1 cellular context compared by ENCODE assay signal in the genomic region with DNA sequence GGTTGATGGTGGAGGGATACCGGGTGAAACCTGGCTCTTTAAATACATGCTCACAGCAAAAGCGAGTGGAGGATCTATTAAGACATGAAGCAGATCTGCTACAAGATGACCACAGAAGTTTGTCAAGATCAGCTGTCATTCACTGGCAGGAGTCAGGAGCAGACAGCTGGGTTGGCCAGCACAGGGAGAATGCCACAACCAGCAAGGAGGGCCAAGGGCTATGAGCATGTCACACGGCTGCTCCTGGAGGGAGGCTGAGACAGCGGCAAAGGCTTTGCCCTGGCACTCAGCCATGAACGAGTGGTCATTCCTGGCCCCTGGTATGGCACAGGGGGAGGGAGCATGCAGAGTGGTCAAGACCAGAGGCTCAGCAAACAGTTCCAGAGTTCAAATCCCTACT.
TF ChIP-seq lines count a peak whose summit lies in the region.

No MANE protein-coding gene starts in this region.

TF ChIP-seq in SK-N-SH, 30 proteins besides CTCF, POLR2A, EP300 and RAD21 (continued from another document):
- TF ChIP-seq PBX3 (IDR thresholded peaks at IDR 0.05) (no peak), GATA2 (CRISPR knock-in tag; IDR thresholded peaks at IDR 0.05) (no peak), GABPA (IDR thresholded peaks at IDR 0.05; ENCODE audit: low read depth) (no peak), MEF2A (IDR thresholded peaks at IDR 0.05; ENCODE audit: borderline replicate concordance, low read depth) (no peak), POLR2AphosphoS5 (IDR thresholded peaks at IDR 0.05; ENCODE audit: low read depth, low read length) (no peak), MXI1 (IDR thresholded peaks at IDR 0.05; ENCODE audit: low read depth, low read length) (no peak), RXRA (IDR thresholded peaks at IDR 0.05; ENCODE audit: borderline replicate concordance, low read depth) (no peak), NFIC (IDR thresholded peaks at IDR 0.05; ENCODE audit: borderline replicate concordance) (no peak), FOXJ3 (CRISPR knock-in tag; IDR thresholded peaks at IDR 0.05) (no peak), RCOR1 (IDR thresholded peaks at IDR 0.05; ENCODE audit: low read length) (no peak), FOXM1 (IDR thresholded peaks at IDR 0.05; ENCODE audit: low read depth) (no peak)
- TF ChIP-seq, protein P1, sequence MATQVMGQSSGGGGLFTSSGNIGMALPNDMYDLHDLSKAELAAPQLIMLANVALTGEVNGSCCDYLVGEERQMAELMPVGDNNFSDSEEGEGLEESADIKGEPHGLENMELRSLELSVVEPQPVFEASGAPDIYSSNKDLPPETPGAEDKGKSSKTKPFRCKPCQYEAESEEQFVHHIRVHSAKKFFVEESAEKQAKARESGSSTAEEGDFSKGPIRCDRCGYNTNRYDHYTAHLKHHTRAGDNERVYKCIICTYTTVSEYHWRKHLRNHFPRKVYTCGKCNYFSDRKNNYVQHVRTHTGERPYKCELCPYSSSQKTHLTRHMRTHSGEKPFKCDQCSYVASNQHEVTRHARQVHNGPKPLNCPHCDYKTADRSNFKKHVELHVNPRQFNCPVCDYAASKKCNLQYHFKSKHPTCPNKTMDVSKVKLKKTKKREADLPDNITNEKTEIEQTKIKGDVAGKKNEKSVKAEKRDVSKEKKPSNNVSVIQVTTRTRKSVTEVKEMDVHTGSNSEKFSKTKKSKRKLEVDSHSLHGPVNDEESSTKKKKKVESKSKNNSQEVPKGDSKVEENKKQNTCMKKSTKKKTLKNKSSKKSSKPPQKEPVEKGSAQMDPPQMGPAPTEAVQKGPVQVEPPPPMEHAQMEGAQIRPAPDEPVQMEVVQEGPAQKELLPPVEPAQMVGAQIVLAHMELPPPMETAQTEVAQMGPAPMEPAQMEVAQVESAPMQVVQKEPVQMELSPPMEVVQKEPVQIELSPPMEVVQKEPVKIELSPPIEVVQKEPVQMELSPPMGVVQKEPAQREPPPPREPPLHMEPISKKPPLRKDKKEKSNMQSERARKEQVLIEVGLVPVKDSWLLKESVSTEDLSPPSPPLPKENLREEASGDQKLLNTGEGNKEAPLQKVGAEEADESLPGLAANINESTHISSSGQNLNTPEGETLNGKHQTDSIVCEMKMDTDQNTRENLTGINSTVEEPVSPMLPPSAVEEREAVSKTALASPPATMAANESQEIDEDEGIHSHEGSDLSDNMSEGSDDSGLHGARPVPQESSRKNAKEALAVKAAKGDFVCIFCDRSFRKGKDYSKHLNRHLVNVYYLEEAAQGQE (IDR thresholded peaks at IDR 0.05; ENCODE audit: low read depth, low read length) = no peak
